In genomic region chr16:74578433-74578832, GRCh38 we compare ENCODE assay signal across 19 cellular contexts. TPM values are rescaled to one million over a fixed set of nuclear protein-coding genes. Genes with fewer than 3 reads are reported as not detected.
A peak's percentile ranks its signal among the peaks of the same experiment; 100 is the strongest.
DNase-seq lines count a peak whose midpoint lies in the region; ATAC-seq and TF ChIP-seq lines count a peak whose summit lies in the region.
"Had no signal": no experiment of that assay in that cellular context is flagged by ENCODE, and none has a peak within 500 bp of the region (broad histone marks: within the 10 kb centered on the region; RNA-seq: fewer than 3 reads in every experiment).

No MANE protein-coding gene starts in this region.

- peaks cover 14% of the 10 kb centered on the region for H3K4me1 ChIP-seq in osteoblast (ENCODE audit: insufficient read depth, low read length)

- no peak for DNase-seq in activated CD4-positive, alpha-beta T cell treated with anti-CD3 and anti-CD28 coated beads, Interleukin-2, amount 10 ng/mL, durations not matched to agents 24 days and 14 days
- no peak for DNase-seq in activated CD4-positive, alpha-beta T cell treated with anti-CD3 and anti-CD28 coated beads, Interleukin-2, amount 50 U/mL, for 48 hours
- no peak for DNase-seq in HFFc6
- peak; percentile 2 for DNase-seq in osteoblast (ENCODE audit: insufficient read length, low spot score, missing footprints)
- no peak for DNase-seq in T1000 (lab: John Stamatoyannopoulos, UW)
- no peak for DNase-seq in NOMO-1 treated with dmso at 0.1 percent for 144 hours (lab: John Stamatoyannopoulos, UW; ENCODE audit: unreplicated experiment)
- DNase-seq: 8988T; activated CD4-positive, CD25-positive, alpha-beta regulatory T cell; CD8-positive, alpha-beta memory T cell; effector memory CD4-positive, alpha-beta T cell; NCI-H1105; NCI-H748 treated with DMSO at 0.1 percent for 48 hours; spleen; stimulated activated naive CD4-positive, alpha-beta T cell; upper lobe of right lung had no signal

- H3K79me2 ChIP-seq in osteoblast (ENCODE audit: insufficient read depth, low read length), result peaks cover 92% of the 10 kb centered on the region

- H3K36me3 Mint-ChIP-seq in activated CD4-positive, alpha-beta T cell treated with anti-CD3 and anti-CD28 coated beads, Interleukin-2, amount 10 ng/mL, durations not matched to agents 24 days and 14 days (ENCODE audit: low read depth), result peaks cover 8% of the 10 kb centered on the region
- no peaks in the 10 kb centered on the region for H3K36me3 Mint-ChIP-seq in HFFc6 (ENCODE audit: low read depth)
- peaks cover 5% of the 10 kb centered on the region for H3K36me3 Mint-ChIP-seq in activated T-helper 17 cell treated with anti-CD3 and anti-CD28 coated beads, Interleukin-2, amount 50 U/mL, for 72 hours (ENCODE audit: low read depth)

- no peaks in the 10 kb centered on the region for H3K9me3 ChIP-seq in osteoblast (ENCODE audit: low read depth, low read length)
- H3K9me3 ChIP-seq: spleen, upper lobe of right lung had no signal

- H3K27me3 Mint-ChIP-seq in activated CD4-positive, alpha-beta T cell treated with anti-CD3 and anti-CD28 coated beads, Interleukin-2, amount 10 ng/mL, durations not matched to agents 24 days and 14 days, result no peaks in the 10 kb centered on the region
- no peaks in the 10 kb centered on the region for H3K27me3 Mint-ChIP-seq in HFFc6 (ENCODE audit: insufficient read depth)
- no peaks in the 10 kb centered on the region for H3K27me3 Mint-ChIP-seq in activated T-helper 17 cell treated with anti-CD3 and anti-CD28 coated beads, Interleukin-2, amount 50 U/mL, for 72 hours

- TF ChIP-seq CTCF in HFFc6 (IDR thresholded peaks at IDR 0.05) (no peak), osteoblast (IDR thresholded peaks at IDR 0.05; ENCODE audit: extremely low read depth, low read depth, low read length) (no peak)

- peak overlapping the region; percentile 8 for H3K4me3 Mint-ChIP-seq in activated CD4-positive, alpha-beta T cell treated with anti-CD3 and anti-CD28 coated beads, Interleukin-2, amount 10 ng/mL, durations not matched to agents 24 days and 14 days
- peak overlapping the region; percentile 45 for H3K4me3 Mint-ChIP-seq in HFFc6
- peak overlapping the region; percentile 48 for H3K4me3 Mint-ChIP-seq in activated T-helper 17 cell treated with anti-CD3 and anti-CD28 coated beads, Interleukin-2, amount 50 U/mL, for 72 hours

- H3K4me3 ChIP-seq in osteoblast (ENCODE audit: insufficient read depth, low read length), result no peak overlapping the region
- H3K4me3 ChIP-seq: K562, spleen, upper lobe of right lung had no signal

- peak; percentile 27 for ATAC-seq in activated T-helper 17 cell treated with anti-CD3 and anti-CD28 coated beads, Interleukin-2, amount 50 U/mL, for 72 hours (replicated peaks)
- no peak for ATAC-seq in GM19351 (IDR thresholded peaks at IDR 0.05; ENCODE audit: unreplicated experiment)
- ATAC-seq: K562, upper lobe of right lung had no signal

- H3K27me3 ChIP-seq in osteoblast (ENCODE audit: insufficient read depth, low read length), result no peaks in the 10 kb centered on the region
- H3K27me3 ChIP-seq: foreskin keratinocyte, spleen, upper lobe of right lung had no signal

- peaks cover 34% of the 10 kb centered on the region for H3K4me1 Mint-ChIP-seq in activated CD4-positive, alpha-beta T cell treated with anti-CD3 and anti-CD28 coated beads, Interleukin-2, amount 10 ng/mL, durations not matched to agents 24 days and 14 days
- H3K4me1 Mint-ChIP-seq in HFFc6 (ENCODE audit: low read depth), result peaks cover 38% of the 10 kb centered on the region
- H3K4me1 Mint-ChIP-seq in activated T-helper 17 cell treated with anti-CD3 and anti-CD28 coated beads, Interleukin-2, amount 50 U/mL, for 72 hours, result peaks cover 30% of the 10 kb centered on the region

- peak overlapping the region; percentile 29 for H3K27ac Mint-ChIP-seq in activated CD4-positive, alpha-beta T cell treated with anti-CD3 and anti-CD28 coated beads, Interleukin-2, amount 10 ng/mL, durations not matched to agents 24 days and 14 days
- peak overlapping the region; percentile 65 for H3K27ac Mint-ChIP-seq in HFFc6
- peak overlapping the region; percentile 84 for H3K27ac Mint-ChIP-seq in activated T-helper 17 cell treated with anti-CD3 and anti-CD28 coated beads, Interleukin-2, amount 50 U/mL, for 72 hours

- no peak overlapping the region for H2AFZ ChIP-seq in osteoblast (ENCODE audit: low read length)

- no peak overlapping the region for H3K27ac ChIP-seq in osteoblast (ENCODE audit: low read depth, low read length)
- H3K27ac ChIP-seq: foreskin keratinocyte, spleen, upper lobe of right lung had no signal

- peaks cover 60% of the 10 kb centered on the region for H4K20me1 ChIP-seq in osteoblast (ENCODE audit: insufficient read depth, low read length)

- H3K4me2 ChIP-seq in osteoblast (ENCODE audit: insufficient read depth, low read length), result no peak overlapping the region

- intact Hi-C loops in activated CD4-positive, alpha-beta T cell treated with anti-CD3 and anti-CD28 coated beads, Interleukin-2, amount 10 ng/mL, durations not matched to agents 24 days and 14 days (cut with micrococcal nuclease), result loop anchor here (1.0 to 10.0 kb wide), 4 partner anchors 29 to 112 kb away; partner anchors contain the start of gene GLG1

- H3K9me3 Mint-ChIP-seq in activated CD4-positive, alpha-beta T cell treated with anti-CD3 and anti-CD28 coated beads, Interleukin-2, amount 10 ng/mL, durations not matched to agents 24 days and 14 days, result no peaks in the 10 kb centered on the region
- no peaks in the 10 kb centered on the region for H3K9me3 Mint-ChIP-seq in HFFc6
- no peaks in the 10 kb centered on the region for H3K9me3 Mint-ChIP-seq in activated T-helper 17 cell treated with anti-CD3 and anti-CD28 coated beads, Interleukin-2, amount 50 U/mL, for 72 hours
- H3K9me3 Mint-ChIP-seq: CD8-positive, alpha-beta memory T cell had no signal

- no peaks in the 10 kb centered on the region for H3K36me3 ChIP-seq in osteoblast (ENCODE audit: insufficient read depth, low read length)
- H3K36me3 ChIP-seq: spleen, upper lobe of right lung had no signal

RNA-seq across cellular contexts. Expression of gene GLG1, which starts 28.5 kb away (rescaled TPM):
- 64.1 and 64.7 TPM in 2 replicates for total RNA-seq in activated CD4-positive, alpha-beta T cell treated with anti-CD3 and anti-CD28 coated beads, Interleukin-2, amount 10 ng/mL, durations not matched to agents 24 days and 14 days
- total RNA-seq in HFFc6 (2021; fragmentation: NEBNext Ultra II Directional; extraction: Animal tissue kit (Norgen Biotek cat#: 25700)), result 100 to 1,000 TPM; 149 to 167 (median 161) TPM
- 10 to 100 TPM; 62.6 to 74.1 TPM for total RNA-seq in activated T-helper 17 cell treated with anti-CD3 and anti-CD28 coated beads, Interleukin-2, amount 50 U/mL, for 72 hours
- total RNA-seq in osteoblast, result 191 and 215 TPM in 2 replicates

Comparison
In these comparisons a context has a peak if more than half of its experiments do, and no peak if none do; other contexts are left out.
1. H3K27ac Mint-ChIP-seq: peak in every context shown above with its lines; median percentile 84 in activated T-helper 17 cell treated with anti-CD3 and anti-CD28 coated beads, Interleukin-2, amount 50 U/mL, for 72 hours; 65 in HFFc6; 29 in activated CD4-positive, alpha-beta T cell treated with anti-CD3 and anti-CD28 coated beads, Interleukin-2, amount 10 ng/mL, durations not matched to agents 24 days and 14 days.